Comparison of ENCODE assay signal across 16 cellular contexts in the genomic region with DNA sequence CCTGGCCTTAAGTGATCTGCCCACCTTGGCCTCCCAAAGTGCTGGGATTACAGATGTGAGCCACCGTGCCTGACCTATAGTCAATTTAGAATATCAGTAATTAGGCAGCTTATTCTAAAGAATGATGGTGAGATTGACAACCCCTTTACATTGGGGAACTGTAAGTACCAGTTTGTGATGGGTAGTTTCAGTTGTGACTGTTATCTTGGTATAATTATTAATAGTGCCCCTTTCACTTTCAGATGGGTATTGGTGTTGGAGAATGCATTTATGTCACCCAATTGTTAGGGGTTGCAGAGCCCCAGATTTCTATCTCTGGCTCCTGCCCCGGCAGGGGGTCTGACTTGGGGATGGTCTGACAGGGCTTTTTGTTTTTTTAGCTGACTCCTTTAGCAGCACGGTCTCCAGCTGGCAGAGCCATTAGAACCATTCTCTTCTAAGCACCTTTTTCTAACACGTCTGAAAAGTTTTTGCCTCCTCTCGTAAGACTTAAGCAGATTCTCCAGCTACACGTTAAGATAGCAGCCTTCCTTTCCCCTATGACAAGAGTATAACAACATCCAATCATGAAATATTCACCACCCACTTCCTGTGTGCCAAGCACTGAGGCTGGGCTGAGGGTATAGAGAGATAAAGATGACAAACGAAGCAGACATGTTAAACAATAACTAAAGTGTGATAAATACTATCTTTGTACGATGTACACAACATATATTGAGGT.
DNase-seq lines count a peak whose midpoint lies in the region; ATAC-seq lines count a peak whose summit lies in the region.
"Had no signal": no experiment of that assay in that cellular context is flagged by ENCODE, and none has a peak within 500 bp of the region (broad histone marks: within the 10 kb centered on the region; RNA-seq: fewer than 3 reads in every experiment).

No MANE protein-coding gene starts in this region.

- ATAC-seq in GM21717 (IDR thresholded peaks at IDR 0.05; ENCODE audit: unreplicated experiment) (peak; percentile 50), HG03571 (IDR thresholded peaks at IDR 0.05; ENCODE audit: unreplicated experiment) (peak; percentile 70)
- peak; percentile 72 for ATAC-seq in stimulated activated memory B cell treated with anti-CD40 and anti-IgM and Interleukin-4, amounts not matched to agents 10 μg/mL and 1 μg/mL and 100 μg/mL, for 72 hours
- ATAC-seq: activated T-cell treated with anti-CD3 and anti-CD28 coated beads, Interleukin-2, amount 50 U/mL, for 72 hours; gastrocnemius medialis; Right ventricle myocardium inferior had no signal

- H3K9me3 Mint-ChIP-seq in activated naive CD4-positive, alpha-beta T cell treated with anti-CD3 and anti-CD28 coated beads for 36 hours = no peaks in the 10 kb centered on the region
- H3K9me3 Mint-ChIP-seq in stimulated activated memory B cell treated with anti-CD40 and anti-IgM and Interleukin-4, amounts not matched to agents 10 μg/mL and 1 μg/mL and 100 μg/mL, for 72 hours = no peaks in the 10 kb centered on the region
- H3K9me3 Mint-ChIP-seq: activated T-cell treated with anti-CD3 and anti-CD28 coated beads, Interleukin-2, amount 50 U/mL, for 72 hours; brain had no signal

- peak; percentile 8 for DNase-seq in activated naive CD4-positive, alpha-beta T cell treated with anti-CD3 and anti-CD28 coated beads for 36 hours
- DNase-seq in activated naive CD4-positive, alpha-beta T cell treated with anti-CD3 and anti-CD28 coated beads, Interleukin-2, amount 50 U/mL, for 16 hours = no peak
- no peak for DNase-seq in KBM-7
- DNase-seq in DMS153 (lab: John Stamatoyannopoulos, UW) = no peak
- no peak for DNase-seq in NCI-H1417 treated with DMSO at 0.1 percent for 48 hours (lab: John Stamatoyannopoulos, UW)
- DNase-seq: ACHN; activated T-cell treated with anti-CD3 and anti-CD28 coated beads, Interleukin-2, amount 50 U/mL, for 72 hours; gastrocnemius medialis; islet precursor cell; NCI-H1436; NCI-H526 had no signal

- in situ Hi-C loops in KBM-7 (cut with MboI; ENCODE audit: low pct_unique_long_range_greater_than_20kb, low sequenced_read_pairs) = no loop called here

- no peak overlapping the region for H3K27ac Mint-ChIP-seq in activated naive CD4-positive, alpha-beta T cell treated with anti-CD3 and anti-CD28 coated beads for 36 hours
- no peak overlapping the region for H3K27ac Mint-ChIP-seq in stimulated activated memory B cell treated with anti-CD40 and anti-IgM and Interleukin-4, amounts not matched to agents 10 μg/mL and 1 μg/mL and 100 μg/mL, for 72 hours
- H3K27ac Mint-ChIP-seq: activated T-cell treated with anti-CD3 and anti-CD28 coated beads, Interleukin-2, amount 50 U/mL, for 72 hours had no signal

- intact Hi-C loops in activated naive CD4-positive, alpha-beta T cell treated with anti-CD3 and anti-CD28 coated beads for 36 hours (cut with micrococcal nuclease) = loop anchor here (10.0 kb wide), 1 partner anchor 861 kb away; no protein-coding TSS in a partner anchor

- CTCF ChIA-PET in activated naive CD4-positive, alpha-beta T cell treated with anti-CD3 and anti-CD28 coated beads for 36 hours (lab: Charles Lee) = no interaction called here

- H3K36me3 Mint-ChIP-seq in activated naive CD4-positive, alpha-beta T cell treated with anti-CD3 and anti-CD28 coated beads for 36 hours (ENCODE audit: low read depth) = peaks cover 21% of the 10 kb centered on the region
- H3K36me3 Mint-ChIP-seq in stimulated activated memory B cell treated with anti-CD40 and anti-IgM and Interleukin-4, amounts not matched to agents 10 μg/mL and 1 μg/mL and 100 μg/mL, for 72 hours = peaks cover 49% of the 10 kb centered on the region

- H3K4me1 Mint-ChIP-seq in activated naive CD4-positive, alpha-beta T cell treated with anti-CD3 and anti-CD28 coated beads for 36 hours (ENCODE audit: low read depth) = peaks cover 23% of the 10 kb centered on the region
- H3K4me1 Mint-ChIP-seq in stimulated activated memory B cell treated with anti-CD40 and anti-IgM and Interleukin-4, amounts not matched to agents 10 μg/mL and 1 μg/mL and 100 μg/mL, for 72 hours = peaks cover 22% of the 10 kb centered on the region

- no peak overlapping the region for H3K4me3 Mint-ChIP-seq in activated naive CD4-positive, alpha-beta T cell treated with anti-CD3 and anti-CD28 coated beads for 36 hours
- no peak overlapping the region for H3K4me3 Mint-ChIP-seq in stimulated activated memory B cell treated with anti-CD40 and anti-IgM and Interleukin-4, amounts not matched to agents 10 μg/mL and 1 μg/mL and 100 μg/mL, for 72 hours
- H3K4me3 Mint-ChIP-seq: brain had no signal

- no peaks in the 10 kb centered on the region for H3K27me3 Mint-ChIP-seq in activated naive CD4-positive, alpha-beta T cell treated with anti-CD3 and anti-CD28 coated beads for 36 hours (ENCODE audit: low read depth)
- no peaks in the 10 kb centered on the region for H3K27me3 Mint-ChIP-seq in stimulated activated memory B cell treated with anti-CD40 and anti-IgM and Interleukin-4, amounts not matched to agents 10 μg/mL and 1 μg/mL and 100 μg/mL, for 72 hours
